2 cellular contexts compared by ENCODE assay signal in genomic region chr1:21318714-21319159, GRCh38.
A peak's percentile ranks its signal among the peaks of the same experiment; 100 is the strongest.
TF ChIP-seq lines count a peak whose summit lies in the region.

No MANE protein-coding gene starts in this region.

TF ChIP-seq in liver, 16 proteins besides CTCF, POLR2A, EP300 and RAD21:
- TF ChIP-seq ATF3 (IDR thresholded peaks at IDR 0.05) (no peak), NR2F2 (IDR thresholded peaks at IDR 0.05) (peak; percentile 27)

TF ChIP-seq in HepG2, 621 proteins besides CTCF, POLR2A, EP300 and RAD21:
- TF ChIP-seq ZNF567 (CRISPR knock-in tag; IDR thresholded peaks at IDR 0.05; ENCODE audit: borderline replicate concordance) (no peak), HNRNPH1 (optimal IDR thresholded peaks at IDR 0.05; ENCODE audit: low read depth, low read length) (no peak), ZNF644 (CRISPR knock-in tag; IDR thresholded peaks at IDR 0.05; ENCODE audit: low read depth) (no peak), MED13 (CRISPR knock-in tag; IDR thresholded peaks at IDR 0.05) (no peak), ZNF556 (CRISPR knock-in tag; IDR thresholded peaks at IDR 0.05; ENCODE audit: borderline replicate concordance) (no peak), ZNF232 (CRISPR knock-in tag; IDR thresholded peaks at IDR 0.05; ENCODE audit: borderline replicate concordance) (no peak), MLX (CRISPR knock-in tag; IDR thresholded peaks at IDR 0.05) (no peak), PITX1 (CRISPR knock-in tag; IDR thresholded peaks at IDR 0.05) (no peak)
